In the genomic region with DNA sequence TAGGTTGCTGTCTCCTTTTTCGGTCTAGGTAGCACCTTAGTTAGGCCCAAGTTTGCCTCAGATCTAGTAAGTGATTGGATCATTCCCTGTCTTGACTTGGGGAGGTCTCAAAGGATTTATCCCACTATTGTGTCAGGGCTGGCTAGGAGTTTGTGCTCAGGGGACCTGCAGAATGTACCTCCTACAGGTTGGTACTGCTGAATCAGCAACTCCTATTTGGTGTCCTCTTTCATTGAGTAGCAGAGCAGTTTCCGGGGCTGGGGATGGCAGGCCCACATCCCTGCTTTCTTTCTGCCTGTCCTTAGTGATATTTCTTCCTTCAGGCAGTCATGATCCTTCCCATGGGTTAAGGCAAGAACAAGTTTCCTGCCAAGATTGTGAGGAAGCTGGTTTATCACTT, we compare ENCODE assay signal across 2 cellular contexts.
TF ChIP-seq lines count a peak whose summit lies in the region.

No MANE protein-coding gene starts in this region.

TF ChIP-seq in HepG2, 621 proteins besides CTCF, POLR2A, EP300 and RAD21:
- TF ChIP-seq IRX3 (CRISPR knock-in tag; IDR thresholded peaks at IDR 0.05; ENCODE audit: borderline replicate concordance, low read depth) (no peak), SETDB1 (CRISPR knock-in tag; IDR thresholded peaks at IDR 0.05; ENCODE audit: borderline replicate concordance) (no peak), ZNF607 (CRISPR knock-in tag; IDR thresholded peaks at IDR 0.05; ENCODE audit: borderline replicate concordance) (no peak), ZBTB20 (CRISPR knock-in tag; IDR thresholded peaks at IDR 0.05; ENCODE audit: borderline replicate concordance, low read depth) (no peak), ZNF564 (CRISPR knock-in tag; IDR thresholded peaks at IDR 0.05) (no peak), ZEB1 (IDR thresholded peaks at IDR 0.05; ENCODE audit: insufficient replicate concordance, low read depth) (no peak), MAFF (IDR thresholded peaks at IDR 0.05; ENCODE audit: low read depth, low read length) (peak; percentile 74), MAFG (CRISPR knock-in tag; IDR thresholded peaks at IDR 0.05) (no peak), DMAP1 (CRISPR knock-in tag; IDR thresholded peaks at IDR 0.05) (no peak), ZNF256 (CRISPR knock-in tag; conservative IDR thresholded peaks at IDR 0.05) (no peak), MAFK (conservative IDR thresholded peaks at IDR 0.05 in 1 of 2, IDR thresholded peaks at IDR 0.05 in 1 of 2; ENCODE audit: low read length in 2 of 2) (peak; percentile 71 to 85), PTBP1 (IDR thresholded peaks at IDR 0.05; ENCODE audit: low read depth, low read length, poor library complexity, severe bottlenecking) (no peak), ZNF781 (CRISPR knock-in tag; IDR thresholded peaks at IDR 0.05; ENCODE audit: borderline replicate concordance, not compliant biosample characterization) (no peak), PRMT3 (CRISPR knock-in tag; IDR thresholded peaks at IDR 0.05; ENCODE audit: borderline replicate concordance, low read depth) (no peak)
- TF ChIP-seq, protein P1, sequence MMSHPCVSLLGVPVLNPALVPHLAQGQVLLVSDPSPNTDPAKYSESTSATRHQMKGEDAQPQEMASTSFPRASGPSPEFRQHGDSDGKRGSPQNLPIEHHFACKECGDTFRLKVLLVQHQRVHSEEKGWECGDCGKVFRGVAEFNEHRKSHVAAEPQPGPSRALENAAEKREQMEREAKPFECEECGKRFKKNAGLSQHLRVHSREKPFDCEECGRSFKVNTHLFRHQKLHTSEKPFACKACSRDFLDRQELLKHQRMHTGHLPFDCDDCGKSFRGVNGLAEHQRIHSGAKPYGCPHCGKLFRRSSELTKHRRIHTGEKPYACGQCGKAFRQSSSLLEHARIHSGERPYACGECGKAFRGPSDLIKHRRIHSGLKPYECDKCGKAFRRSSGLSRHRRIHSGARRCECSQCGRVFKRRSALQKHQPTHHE (CRISPR knock-in tag; IDR thresholded peaks at IDR 0.05; ENCODE audit: borderline replicate concordance), result no peak

TF ChIP-seq in H1, 55 proteins besides CTCF, POLR2A, EP300 and RAD21:
- TF ChIP-seq MAFK (IDR thresholded peaks at IDR 0.05; ENCODE audit: low read depth, low read length) (peak; percentile 93), POLR2AphosphoS5 (IDR thresholded peaks at IDR 0.05; ENCODE audit: low read depth, low read length) (no peak)
